Comparison of ENCODE assay signal across 32 cellular contexts in the genomic region with DNA sequence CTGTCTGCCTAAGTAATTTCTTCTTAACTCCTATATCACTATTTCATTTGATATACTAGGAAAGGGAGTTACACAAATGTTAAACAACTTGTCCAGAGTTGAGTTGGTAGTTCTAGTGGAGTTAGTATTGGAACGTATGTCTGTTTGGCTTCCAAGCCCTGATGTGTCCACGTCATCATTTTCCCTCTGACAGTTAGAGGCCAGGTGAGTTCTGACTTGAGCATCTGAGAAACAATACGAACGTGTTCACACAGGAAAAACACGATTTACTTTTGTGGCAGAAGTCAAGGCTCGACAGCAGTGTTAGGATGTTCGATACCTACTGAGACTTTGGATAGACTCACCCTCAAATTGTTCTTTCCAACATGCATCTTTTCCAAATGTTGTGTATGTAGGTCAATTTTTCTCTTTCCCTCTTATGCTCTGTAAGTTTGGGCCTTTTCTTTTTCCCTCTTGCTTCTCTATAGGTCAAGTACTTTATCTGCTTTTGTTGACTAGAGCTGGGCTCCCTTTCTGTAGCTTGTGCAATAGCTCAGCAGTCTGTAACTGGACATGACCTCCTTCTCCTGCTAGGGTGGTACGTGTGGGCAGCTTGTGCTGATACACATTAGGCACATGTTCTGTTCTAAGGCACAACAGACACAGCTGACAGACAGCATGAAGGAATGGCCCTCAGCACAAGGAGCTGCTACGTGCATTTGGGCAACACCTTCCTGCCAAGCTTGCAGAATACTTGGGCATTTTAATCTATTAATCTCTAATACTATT.
"Had no signal": no experiment of that assay in that cellular context is flagged by ENCODE, and none has a peak within 500 bp of the region (broad histone marks: within the 10 kb centered on the region; RNA-seq: fewer than 3 reads in every experiment).

No MANE protein-coding gene starts in this region.

- H3K4me3 ChIP-seq: gastrocnemius medialis, ovary, thoracic aorta, uterus had no signal

- H3K36me3 ChIP-seq: brain microvascular endothelial cell, gastrocnemius medialis, ovary, thoracic aorta, uterus, WERI-Rb-1 had no signal

- H3K36me3 Mint-ChIP-seq: activated CD4-positive, alpha-beta memory T cell treated with anti-CD3 and anti-CD28 coated beads for 36 hours; activated naive CD4-positive, alpha-beta T cell treated with anti-CD3 and anti-CD28 coated beads, Interleukin-2, amount 10 ng/mL, durations not matched to agents 7 days and 5 days had no signal

- H3K4me3 Mint-ChIP-seq: activated CD4-positive, alpha-beta memory T cell treated with anti-CD3 and anti-CD28 coated beads for 36 hours; activated CD4-positive, alpha-beta T cell treated with anti-CD3 and anti-CD28 coated beads, Interleukin-2, amount 10 ng/mL, durations not matched to agents 24 days and 14 days; activated naive CD4-positive, alpha-beta T cell treated with anti-CD3 and anti-CD28 coated beads, Interleukin-2, amount 10 ng/mL, durations not matched to agents 7 days and 5 days; activated naive CD8-positive, alpha-beta T cell treated with anti-CD3 and anti-CD28 coated beads, Interleukin-2, amount 10 ng/mL, durations not matched to agents 7 days and 5 days; activated T-cell treated with anti-CD3 and anti-CD28 coated beads, Interleukin-2, amount 50 U/mL, for 24 hours; dendritic cell treated with granulocyte-macrophage colony-stimulating factor and Interleukin-4, amounts not matched to agents 40 ng/mL and 50 ng/mL, for 4 days; endodermal cell; nephron; stimulated activated effector memory CD8-positive, alpha-beta T cell treated with anti-CD3 and anti-CD28 coated beads, Interleukin-12 subunit alpha, Interleukin-12 subunit beta, amount 100 ng/mL, for 72 hours; stimulated activated naive CD8-positive, alpha-beta T cell treated with anti-CD3 and anti-CD28 coated beads, Interleukin-15, Interleukin-2, amounts not matched to agents 100 ng/mL and 50 ng/mL, for 24 hours had no signal

- DNase-seq: activated CD4-positive, alpha-beta memory T cell treated with anti-CD3 and anti-CD28 coated beads for 36 hours; activated CD4-positive, alpha-beta T cell treated with anti-CD3 and anti-CD28 coated beads, Interleukin-2, amount 10 ng/mL, durations not matched to agents 24 days and 14 days; activated CD4-positive, CD25-positive, alpha-beta regulatory T cell treated with anti-CD3 and anti-CD28 coated beads, Interleukin-2, amount 50 U/mL, for 72 hours; activated CD8-positive, alpha-beta memory T cell treated with anti-CD3 and anti-CD28 coated beads, Interleukin-2, amount 50 U/mL, for 48 hours; activated gamma-delta T cell; activated naive CD4-positive, alpha-beta T cell treated with anti-CD3 and anti-CD28 coated beads, Interleukin-2, amount 10 ng/mL, durations not matched to agents 7 days and 5 days; activated naive CD8-positive, alpha-beta T cell treated with anti-CD3 and anti-CD28 coated beads, Interleukin-2, amount 10 ng/mL, durations not matched to agents 7 days and 5 days; activated T-cell treated with anti-CD3 and anti-CD28 coated beads, Interleukin-2, amount 50 U/mL, for 24 hours; amniotic stem cell; brain microvascular endothelial cell; central memory CD4-positive, alpha-beta T cell; endodermal cell; gastrocnemius medialis; glutamatergic neuron; islet precursor cell; left cardiac atrium; mammary epithelial cell; ovary; small intestine; stimulated activated CD4-positive, alpha-beta T cell treated with anti-CD3 and anti-CD28 coated beads, Interleukin-4, amount 100 ng/mL, for 24 hours; T-helper 1 cell; trophoblast cell; uterus; WERI-Rb-1 had no signal

- H3K9me3 ChIP-seq: gastrocnemius medialis, ovary, thoracic aorta, uterus had no signal

- H3K9me3 Mint-ChIP-seq: activated CD4-positive, alpha-beta memory T cell treated with anti-CD3 and anti-CD28 coated beads for 36 hours; activated naive CD4-positive, alpha-beta T cell treated with anti-CD3 and anti-CD28 coated beads, Interleukin-2, amount 10 ng/mL, durations not matched to agents 7 days and 5 days; activated naive CD8-positive, alpha-beta T cell treated with anti-CD3 and anti-CD28 coated beads, Interleukin-2, amount 10 ng/mL, durations not matched to agents 7 days and 5 days; activated T-cell treated with anti-CD3 and anti-CD28 coated beads, Interleukin-2, amount 50 U/mL, for 24 hours; dendritic cell treated with granulocyte-macrophage colony-stimulating factor and Interleukin-4, amounts not matched to agents 40 ng/mL and 50 ng/mL, for 4 days; endodermal cell; nephron; stimulated activated effector memory CD8-positive, alpha-beta T cell treated with anti-CD3 and anti-CD28 coated beads, Interleukin-12 subunit alpha, Interleukin-12 subunit beta, amount 100 ng/mL, for 72 hours; stimulated activated naive CD8-positive, alpha-beta T cell treated with anti-CD3 and anti-CD28 coated beads, Interleukin-15, Interleukin-2, amounts not matched to agents 100 ng/mL and 50 ng/mL, for 24 hours had no signal

- H3K27ac ChIP-seq: brain microvascular endothelial cell, epithelial cell of prostate, gastrocnemius medialis, ovary, thoracic aorta, uterus, WERI-Rb-1 had no signal

- ATAC-seq: gastrocnemius medialis; left cardiac atrium; sciatic nerve; stimulated activated effector memory CD8-positive, alpha-beta T cell treated with anti-CD3 and anti-CD28 coated beads, Interleukin-12 subunit alpha, Interleukin-12 subunit beta, amount 100 ng/mL, for 72 hours had no signal

- H3K4me1 ChIP-seq: gastrocnemius medialis, uterus had no signal

- H3K27ac Mint-ChIP-seq: activated CD4-positive, alpha-beta memory T cell treated with anti-CD3 and anti-CD28 coated beads for 36 hours; activated CD4-positive, alpha-beta T cell treated with anti-CD3 and anti-CD28 coated beads, Interleukin-2, amount 10 ng/mL, durations not matched to agents 24 days and 14 days; activated naive CD4-positive, alpha-beta T cell treated with anti-CD3 and anti-CD28 coated beads, Interleukin-2, amount 10 ng/mL, durations not matched to agents 7 days and 5 days; activated naive CD8-positive, alpha-beta T cell treated with anti-CD3 and anti-CD28 coated beads, Interleukin-2, amount 10 ng/mL, durations not matched to agents 7 days and 5 days; activated T-cell treated with anti-CD3 and anti-CD28 coated beads, Interleukin-2, amount 50 U/mL, for 24 hours; dendritic cell treated with granulocyte-macrophage colony-stimulating factor and Interleukin-4, amounts not matched to agents 40 ng/mL and 50 ng/mL, for 4 days; endodermal cell; nephron; progenitor cell of endocrine pancreas; stimulated activated effector memory CD8-positive, alpha-beta T cell treated with anti-CD3 and anti-CD28 coated beads, Interleukin-12 subunit alpha, Interleukin-12 subunit beta, amount 100 ng/mL, for 72 hours; stimulated activated naive CD8-positive, alpha-beta T cell treated with anti-CD3 and anti-CD28 coated beads, Interleukin-15, Interleukin-2, amounts not matched to agents 100 ng/mL and 50 ng/mL, for 24 hours had no signal

- H3K27me3 Mint-ChIP-seq: dendritic cell treated with granulocyte-macrophage colony-stimulating factor and Interleukin-4, amounts not matched to agents 40 ng/mL and 50 ng/mL, for 4 days had no signal

- H3K27me3 ChIP-seq: brain microvascular endothelial cell, gastrocnemius medialis, ovary, uterus had no signal
